ENCODE assay signal across 33 cellular contexts in genomic region chr3:185076219-185076618, GRCh38.
"Had no signal": no experiment of that assay in that cellular context is flagged by ENCODE, and none has a peak within 500 bp of the region (broad histone marks: within the 10 kb centered on the region; RNA-seq: fewer than 3 reads in every experiment).

No MANE protein-coding gene starts in this region.

- H3K36me3 ChIP-seq: adrenal gland, breast epithelium, SJSA1 had no signal

- H3K27me3 ChIP-seq: adrenal gland, body of pancreas, breast epithelium, SJSA1 had no signal

- H3K4me3 ChIP-seq: adrenal gland, body of pancreas, breast epithelium, PC-9, SJSA1 had no signal

- H3K27ac ChIP-seq: adrenal gland, body of pancreas, breast epithelium, KMS-11, PC-9, SJSA1, VCaP had no signal

- H3K4me1 ChIP-seq: adrenal gland, body of pancreas, breast epithelium, SJSA1 had no signal

- ATAC-seq: activated naive CD4-positive, alpha-beta T cell treated with anti-CD3 and anti-CD28 coated beads, Interleukin-2, amount 50 U/mL, for 72 hours; activated T-cell treated with anti-CD3 and anti-CD28 coated beads, Interleukin-2, amount 50 U/mL, for 4 hours; body of pancreas; SK-N-SH treated with all-trans-retinoic acid at 6 μM for 48 hours; T-cell; T-helper 17 cell had no signal

- DNase-seq: activated B cell treated with CpG ODN at 0.5 μM for 24 hours; activated CD4-positive, alpha-beta memory T cell treated with anti-CD3 and anti-CD28 coated beads for 36 hours; activated CD4-positive, alpha-beta T cell treated with anti-CD3 and anti-CD28 coated beads for 4 hours; activated CD4-positive, alpha-beta T cell treated with anti-CD3 and anti-CD28 coated beads, Interleukin-2, amount 50 U/mL, for 1 hour; activated CD4-positive, CD25-positive, alpha-beta regulatory T cell treated with anti-CD3 and anti-CD28 coated beads, Interleukin-2, amount 50 U/mL, for 72 hours; activated CD8-positive, alpha-beta memory T cell treated with anti-CD3 and anti-CD28 coated beads, Interleukin-2, amount 50 U/mL, for 4 hours; activated gamma-delta T cell treated with Interleukin-2 at 50 U/mL for 16 hours; activated naive CD4-positive, alpha-beta T cell treated with anti-CD3 and anti-CD28 coated beads for 36 hours; activated T-cell treated with anti-CD3 and anti-CD28 coated beads for 4 hours; activated T-cell treated with anti-CD3 and anti-CD28 coated beads, Interleukin-2, amount 50 U/mL, for 4 hours; adrenal gland; NCI-H1092 treated with DMSO at 0.1 percent for 48 hours; NCI-H1417; NCI-H146; NCI-H187; NCI-H2029 treated with DMSO at 0.1 percent for 48 hours; NCI-H2107; NCI-H2171; NCI-H226; NCI-H446 treated with DMSO at 0.1 percent for 48 hours; NCI-H524; NCI-H69; PC-9; Right ventricle myocardium superior; T-cell; T-helper 17 cell had no signal

- H3K9me3 ChIP-seq: adrenal gland, body of pancreas, breast epithelium, SJSA1 had no signal
